In the genomic region with DNA sequence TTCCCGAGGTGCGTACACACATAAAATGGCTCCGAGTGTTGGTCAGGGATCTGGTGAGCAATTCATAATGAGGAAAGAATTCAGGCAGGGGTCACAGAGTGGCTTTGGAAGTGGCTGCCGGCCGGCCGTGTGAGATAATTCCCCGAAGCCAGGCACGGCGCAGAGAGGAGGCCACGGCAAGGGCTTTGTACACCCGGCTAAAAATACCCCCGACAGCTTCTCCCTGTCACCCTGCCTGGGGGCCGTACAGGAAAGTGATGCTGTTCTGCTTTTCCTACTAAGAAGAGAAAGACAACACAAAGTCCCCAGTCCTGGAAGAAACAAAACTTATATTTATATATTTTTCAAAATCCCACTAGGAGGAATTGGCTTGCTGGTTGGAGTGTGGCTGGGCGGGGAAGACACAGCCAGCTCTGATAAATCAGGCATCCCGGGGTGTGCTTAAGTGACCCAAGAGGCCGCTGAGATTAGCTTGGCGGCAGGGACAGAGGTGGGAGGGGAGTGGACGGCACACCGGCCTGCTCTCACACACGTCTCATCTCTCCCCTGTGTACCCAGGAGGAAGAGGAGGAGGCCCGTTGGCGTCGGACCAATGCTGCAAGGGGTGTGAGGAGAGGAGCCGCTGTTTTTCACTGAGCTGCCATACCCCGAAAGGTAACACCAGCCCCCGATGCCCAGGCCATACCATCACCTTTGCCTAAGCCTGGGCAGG, we compare ENCODE assay signal across 8 cellular contexts.
DNase-seq lines count a peak whose midpoint lies in the region; ATAC-seq and TF ChIP-seq lines count a peak whose summit lies in the region.

No MANE protein-coding gene starts in this region.

- intact Hi-C loops in CD4-positive, alpha-beta T cell (cut with DNase I, micrococcal nuclease) = no loop called here
- intact Hi-C loops in Right ventricle myocardium inferior (cut with DNase I) = loop anchor here (5.0 kb wide), 1 partner anchor 67 kb away; no protein-coding TSS in a partner anchor

- DNase-seq in CD4-positive, alpha-beta T cell = no peak
- DNase-seq in WERI-Rb-1 (peak; percentile 81), Right ventricle myocardium inferior (ENCODE audit: missing footprints) (peak; percentile 83), pons (ENCODE audit: low spot score) (peak; percentile 40)
- DNase-seq in stimulated activated CD4-positive, alpha-beta T cell treated with anti-CD3 and anti-CD28 coated beads, Interleukin-12 subunit alpha, Interleukin-12 subunit beta, amount 100 ng/mL, for 4 hours = no peak

- H3K4me3 ChIP-seq in WERI-Rb-1 (ENCODE audit: low read depth, low read length) = no peak overlapping the region

- POLR2A ChIA-PET in CD4-positive, alpha-beta T cell (lab: Charles Lee) = no interaction called here

- no peaks in the 10 kb centered on the region for H3K27me3 Mint-ChIP-seq in CD4-positive, alpha-beta T cell

- H3K27ac ChIP-seq in CD4-positive, alpha-beta T cell (ENCODE audit: low read depth, low read length) = no peak overlapping the region
- H3K27ac ChIP-seq in WERI-Rb-1 = peak overlapping the region; percentile 55

- CTCF ChIA-PET in CD4-positive, alpha-beta T cell (lab: Charles Lee) = no interaction called here

- no peaks in the 10 kb centered on the region for H3K9me3 Mint-ChIP-seq in CD4-positive, alpha-beta T cell

- peak overlapping the region; percentile 90 for H3K27ac Mint-ChIP-seq in CD4-positive, alpha-beta T cell

- peaks cover 69% of the 10 kb centered on the region for H3K4me1 Mint-ChIP-seq in CD4-positive, alpha-beta T cell (ENCODE audit: low read depth)

- H3K36me3 Mint-ChIP-seq in CD4-positive, alpha-beta T cell (ENCODE audit: low read depth) = peaks cover 6% of the 10 kb centered on the region

- no peak for TF ChIP-seq CTCF in CD4-positive, alpha-beta T cell (IDR thresholded peaks at IDR 0.05)
- no peak for TF ChIP-seq CTCF in WERI-Rb-1 (IDR thresholded peaks at IDR 0.05; ENCODE audit: low read depth, low read length)

- H3K36me3 ChIP-seq in WERI-Rb-1 = 0 out of 2 replicates have a peak, but pooled peaks cover 4% of the 10 kb centered on the region

- no peaks in the 10 kb centered on the region for H3K27me3 ChIP-seq in CD4-positive, alpha-beta T cell (ENCODE audit: control insufficient read depth, insufficient read depth, low read length)
- no peaks in the 10 kb centered on the region for H3K27me3 ChIP-seq in WERI-Rb-1 (ENCODE audit: insufficient read depth, low read depth, severe bottlenecking)

- ATAC-seq in CD4-positive, alpha-beta T cell (ENCODE audit: poor library complexity) = no peak
- ATAC-seq in Right ventricle myocardium inferior (peak; percentile 79), HG03045 (IDR thresholded peaks at IDR 0.05; ENCODE audit: unreplicated experiment) (no peak), GM21390 (IDR thresholded peaks at IDR 0.05; ENCODE audit: unreplicated experiment) (no peak), HG03108 (IDR thresholded peaks at IDR 0.05; ENCODE audit: unreplicated experiment) (no peak)

- H3K4me3 Mint-ChIP-seq in CD4-positive, alpha-beta T cell = no peak overlapping the region

- H3K9me3 ChIP-seq in CD4-positive, alpha-beta T cell (ENCODE audit: control insufficient read depth, low read length) = no peaks in the 10 kb centered on the region
- H3K9me3 ChIP-seq in WERI-Rb-1 (ENCODE audit: severe bottlenecking) = no peaks in the 10 kb centered on the region

Comparison
In these comparisons a context has a peak if more than half of its experiments do, and no peak if none do; other contexts are left out.
1. DNase-seq: peak in WERI-Rb-1 (single experiment), Right ventricle myocardium inferior (single experiment) and pons (single experiment); none in CD4-positive, alpha-beta T cell (0 of 10) and stimulated activated CD4-positive, alpha-beta T cell treated with anti-CD3 and anti-CD28 coated beads, Interleukin-12 subunit alpha, Interleukin-12 subunit beta, amount 100 ng/mL, for 4 hours (single experiment).